Comparison of ENCODE assay signal across 17 cellular contexts in the genomic region with DNA sequence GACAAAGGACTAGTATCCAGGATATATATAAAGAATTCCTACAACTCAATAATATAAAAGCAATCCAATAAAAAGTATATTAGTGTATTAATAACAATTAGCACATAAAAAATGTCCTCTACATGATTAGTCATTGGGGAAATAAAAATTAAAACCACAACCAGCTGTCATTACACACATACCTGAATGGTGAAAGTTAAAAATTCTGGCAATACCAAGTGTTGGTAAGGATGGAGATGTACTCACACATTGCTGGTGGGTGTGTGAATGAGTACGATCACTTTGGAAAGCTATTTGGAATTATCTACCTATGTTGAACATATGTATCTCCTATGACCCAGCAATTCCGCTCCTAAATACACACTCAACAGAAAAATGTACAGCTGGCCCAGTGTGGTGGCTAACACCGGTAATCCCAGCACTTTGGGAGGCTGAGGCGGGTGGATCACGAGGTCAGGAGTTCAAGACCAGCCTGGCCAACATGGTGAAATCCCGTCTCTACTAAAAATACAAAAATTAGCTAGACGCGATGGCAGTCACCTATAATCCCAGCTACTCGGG. TPM values are rescaled to one million over a fixed set of nuclear protein-coding genes. Genes with fewer than 3 reads are reported as not detected.
DNase-seq lines count a peak whose midpoint lies in the region; ATAC-seq, FAIRE-seq and TF ChIP-seq lines count a peak whose summit lies in the region.
"Had no signal": no experiment of that assay in that cellular context is flagged by ENCODE, and none has a peak within 500 bp of the region (broad histone marks: within the 10 kb centered on the region; RNA-seq: fewer than 3 reads in every experiment).

No MANE protein-coding gene starts in this region.

- H3K79me2 ChIP-seq in PC-3 (ENCODE audit: low read length): no peaks in the 10 kb centered on the region

- no peak overlapping the region for H3K27ac Mint-ChIP-seq in stimulated activated naive B cell treated with anti-CD40 and anti-IgM and Interleukin-4, amounts not matched to agents 10 μg/mL and 1 μg/mL and 100 μg/mL, for 72 hours
- H3K27ac Mint-ChIP-seq: CD4-positive, alpha-beta memory T cell had no signal

- no peak overlapping the region for H3K4me3 ChIP-seq in PC-3 (ENCODE audit: low read length)
- H3K4me3 ChIP-seq in bronchial epithelial cell (ENCODE audit: low read depth, low read length): no peak overlapping the region
- H3K4me3 ChIP-seq in sigmoid colon: no peak overlapping the region
- H3K4me3 ChIP-seq: GM12878, HAP-1 had no signal

- H3F3A ChIP-seq in PC-3 (ENCODE audit: low read length, unreplicated experiment): no peaks in the 10 kb centered on the region

- TF ChIP-seq POLR2A in sigmoid colon (IDR thresholded peaks at IDR 0.05): no peak

- H3K4me1 ChIP-seq in PC-3 (ENCODE audit: insufficient read depth, low read length) (peaks cover 4% of the 10 kb centered on the region; the same call in 1 of the 2 replicates), sigmoid colon (no peaks in the 10 kb centered on the region)
- H3K4me1 ChIP-seq: HAP-1 had no signal

- intact Hi-C loops in PC-3 (cut with micrococcal nuclease): no loop called here
- intact Hi-C loops in sigmoid colon (cut with DNase I): no loop called here

- H3K36me3 ChIP-seq in PC-3 (ENCODE audit: low read depth, low read length) (no peaks in the 10 kb centered on the region), bronchial epithelial cell (ENCODE audit: control insufficient read depth, insufficient read depth, low read length) (no peaks in the 10 kb centered on the region), sigmoid colon (no peaks in the 10 kb centered on the region)
- H3K36me3 ChIP-seq: HAP-1 had no signal

- WGBS in sigmoid colon, 2 donors: 93 to 94% methylated on average over 9 of the region's 9 CpGs

- H3K4me1 Mint-ChIP-seq in stimulated activated naive B cell treated with anti-CD40 and anti-IgM and Interleukin-4, amounts not matched to agents 10 μg/mL and 1 μg/mL and 100 μg/mL, for 72 hours: no peaks in the 10 kb centered on the region
- H3K4me1 Mint-ChIP-seq: CD4-positive, alpha-beta memory T cell had no signal

- ATAC-seq in PC-3 (peak; percentile 62), GM21515 (IDR thresholded peaks at IDR 0.05; ENCODE audit: unreplicated experiment) (no peak)
- ATAC-seq in stimulated activated naive B cell treated with anti-CD40 and anti-IgM and Interleukin-4, amounts not matched to agents 10 μg/mL and 1 μg/mL and 100 μg/mL, for 72 hours (replicated peaks): no peak
- ATAC-seq: GM12878 had no signal

- no peaks in the 10 kb centered on the region for H4K20me1 ChIP-seq in PC-3 (ENCODE audit: low read length)

- no peak overlapping the region for H3K9ac ChIP-seq in PC-3 (ENCODE audit: low read length)

- no peak for TF ChIP-seq EP300 in sigmoid colon (IDR thresholded peaks at IDR 0.05)

- H3K27me3 ChIP-seq in PC-3 (ENCODE audit: low read length) (no peaks in the 10 kb centered on the region), bronchial epithelial cell (ENCODE audit: control insufficient read depth, insufficient read depth, low read length) (no peaks in the 10 kb centered on the region), sigmoid colon (peaks cover 0 to 7% (median 2%) of the 10 kb centered on the region in 3 donors)

- BruUV-seq in PC-3 (replicated peaks; lab: Mats Ljungman, UMichigan): no TSS peak

- FAIRE-seq in bronchial epithelial cell (lab: Jason Lieb, UNC): no peak
- FAIRE-seq: G401.6, GM12878, H54 had no signal

- no peak overlapping the region for H3K27ac ChIP-seq in PC-3 (ENCODE audit: low read length)
- H3K27ac ChIP-seq in sigmoid colon: no peak overlapping the region

- H3K36me3 Mint-ChIP-seq in stimulated activated naive B cell treated with anti-CD40 and anti-IgM and Interleukin-4, amounts not matched to agents 10 μg/mL and 1 μg/mL and 100 μg/mL, for 72 hours: no peaks in the 10 kb centered on the region
- H3K36me3 Mint-ChIP-seq: CD4-positive, alpha-beta memory T cell had no signal

- CTCF ChIA-PET in PC-3 (lab: Charles Lee): no interaction called here

- no peaks in the 10 kb centered on the region for H3K9me2 ChIP-seq in PC-3 (replicated peaks; ENCODE audit: low read length)

- TF ChIP-seq CTCF in PC-3 (conservative IDR thresholded peaks at IDR 0.05; ENCODE audit: low read depth, low read length): no peak
- TF ChIP-seq CTCF in bronchial epithelial cell (IDR thresholded peaks at IDR 0.05; ENCODE audit: insufficient read depth, low read length, severe bottlenecking): no peak
- TF ChIP-seq CTCF in sigmoid colon (IDR thresholded peaks at IDR 0.05): no peak

- no peak overlapping the region for H2AFZ ChIP-seq in PC-3 (ENCODE audit: low read length)

- POLR2A ChIA-PET in PC-3 (lab: Charles Lee; ENCODE audit: unreplicated experiment): no interaction called here

- DNase-seq in PC-3 (peak; percentile 29), bronchial epithelial cell (ENCODE audit: low read depth) (peak; percentile 44), sigmoid colon (peak; percentile 2), GF-D8 (lab: John Stamatoyannopoulos, UW) (no peak)
- DNase-seq in stimulated activated naive B cell treated with anti-CD40 and anti-IgM and Interleukin-4, amounts not matched to agents 10 μg/mL and 1 μg/mL and 100 μg/mL, for 72 hours: no peak
- DNase-seq: C1 segment of cervical spinal cord; Calu3; CD4-positive, alpha-beta memory T cell; COR-L47; DND-41; GOT3 had no signal

- H3K27me3 Mint-ChIP-seq in stimulated activated naive B cell treated with anti-CD40 and anti-IgM and Interleukin-4, amounts not matched to agents 10 μg/mL and 1 μg/mL and 100 μg/mL, for 72 hours: peaks cover 20 to 22% of the 10 kb centered on the region in 2 donors

- no peak overlapping the region for H3K4me3 Mint-ChIP-seq in stimulated activated naive B cell treated with anti-CD40 and anti-IgM and Interleukin-4, amounts not matched to agents 10 μg/mL and 1 μg/mL and 100 μg/mL, for 72 hours
- H3K4me3 Mint-ChIP-seq: CD4-positive, alpha-beta memory T cell had no signal

- no peaks in the 10 kb centered on the region for H3K9me3 ChIP-seq in PC-3 (ENCODE audit: low read length)
- no peaks in the 10 kb centered on the region for H3K9me3 ChIP-seq in sigmoid colon
- H3K9me3 ChIP-seq: HAP-1 had no signal

- H3K4me2 ChIP-seq in PC-3 (ENCODE audit: low read length): no peak overlapping the region

- H3K9me3 Mint-ChIP-seq in stimulated activated naive B cell treated with anti-CD40 and anti-IgM and Interleukin-4, amounts not matched to agents 10 μg/mL and 1 μg/mL and 100 μg/mL, for 72 hours: no peaks in the 10 kb centered on the region

RNA-seq across cellular contexts. Expression of a gene that starts 14.3 kb away (rescaled TPM):
- total RNA-seq in PC-3 (2014; rRNA removed) (32.9 and 51.1 TPM in 2 replicates), bronchial epithelial cell (28.3 and 49.8 TPM in 2 replicates), sigmoid colon (10 to 100 TPM; 30.1 to 36.0 (median 34.4) TPM)
- 10 to 100 TPM; 10.6 to 14.6 (median 11.4) TPM for polyA plus RNA-seq in sigmoid colon

RNA-seq across cellular contexts. Expression of a gene that starts 17.3 kb away (rescaled TPM):
- 0.40 TPM in 1 of 2 replicates, not detected in the other for total RNA-seq in PC-3 (2014; rRNA removed)
- 0.26 and 0.90 TPM in 2 replicates for total RNA-seq in bronchial epithelial cell
- under 1 TPM in 1 of 4 donors, not detected in 3; 0.55 TPM for total RNA-seq in sigmoid colon
- polyA plus RNA-seq in sigmoid colon: under 1 TPM; under 0.01 to 0.93 (median 0.23) TPM
- total RNA-seq: A673; CD4-positive, alpha-beta memory T cell had no signal

Comparison
In these comparisons a context has a peak if more than half of its experiments do, and no peak if none do; other contexts are left out.
1. DNase-seq: peak in PC-3 (single experiment), bronchial epithelial cell (single experiment) and sigmoid colon (single experiment); none in stimulated activated naive B cell treated with anti-CD40 and anti-IgM and Interleukin-4, amounts not matched to agents 10 μg/mL and 1 μg/mL and 100 μg/mL, for 72 hours (single experiment) and GF-D8 (single experiment).